In the genomic region with DNA sequence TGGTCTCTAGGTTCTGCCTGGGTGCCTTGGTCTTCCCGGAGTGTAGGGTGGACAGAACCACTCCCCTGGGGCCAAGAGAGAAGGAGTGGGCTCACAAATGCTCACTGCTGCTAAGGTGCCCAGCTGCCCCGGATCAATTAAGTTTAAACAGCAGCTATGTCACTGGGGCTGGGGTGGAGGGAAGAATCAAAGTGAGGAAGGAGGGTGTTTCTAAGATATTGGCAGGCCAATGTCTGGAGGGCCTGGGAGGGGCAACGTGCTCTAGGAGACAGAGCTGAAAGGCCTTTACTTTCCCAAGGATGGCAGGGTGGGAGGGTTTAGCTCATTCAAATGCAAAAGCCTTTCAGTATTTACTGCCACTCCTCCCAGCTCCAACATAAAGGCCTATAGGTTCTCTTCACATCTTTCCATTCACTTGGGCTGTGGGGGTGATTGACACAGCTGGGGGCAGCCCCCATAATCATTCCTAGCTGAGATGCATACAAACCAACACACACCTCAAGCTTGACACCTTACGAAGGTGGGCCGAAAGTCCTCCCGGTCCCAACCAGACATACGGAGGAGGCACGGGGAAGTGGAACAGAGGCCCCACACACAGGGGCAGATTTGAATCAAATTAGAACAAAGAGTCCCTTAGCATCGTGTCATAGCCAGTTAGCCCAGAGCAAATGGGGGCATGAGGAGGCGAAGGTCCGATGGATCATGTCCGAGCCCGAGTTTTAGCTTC, we compare ENCODE assay signal across 16 cellular contexts.
DNase-seq lines count a peak whose midpoint lies in the region; ATAC-seq and TF ChIP-seq lines count a peak whose summit lies in the region.
"Had no signal": no experiment of that assay in that cellular context is flagged by ENCODE, and none has a peak within 500 bp of the region (broad histone marks: within the 10 kb centered on the region; RNA-seq: fewer than 3 reads in every experiment).

No MANE protein-coding gene starts in this region.

- H3K27ac ChIP-seq in hepatocyte (peak overlapping the region; percentile 82), neural progenitor cell (no peak overlapping the region)
- H3K27ac ChIP-seq: A549, thoracic aorta had no signal

- no peak for DNase-seq in activated CD4-positive, alpha-beta T cell treated with anti-CD3 and anti-CD28 coated beads for 36 hours
- DNase-seq in activated CD4-positive, alpha-beta T cell treated with anti-CD3 and anti-CD28 coated beads, Interleukin-2, amount 10 ng/mL, durations not matched to agents 24 days and 14 days: no peak
- DNase-seq in hepatocyte (ENCODE audit: low spot score) (no peak), neural progenitor cell (ENCODE audit: low spot score) (peak; percentile 72), NCI-H510A treated with DMSO at 0.1 percent for 48 hours (lab: John Stamatoyannopoulos, UW) (no peak), NCI-H146 treated with DMSO at 0.1 percent for 48 hours (lab: John Stamatoyannopoulos, UW; ENCODE audit: unreplicated experiment) (no peak)
- DNase-seq: activated CD4-positive, CD25-positive, alpha-beta regulatory T cell; anterior cingulate cortex; cortex of kidney; KG1; NCI-H1105; nephron progenitor cell had no signal

- H3K27me3 ChIP-seq in hepatocyte (no peaks in the 10 kb centered on the region), neural progenitor cell (peaks cover 15% of the 10 kb centered on the region)

- H3K27me3 Mint-ChIP-seq in activated CD4-positive, alpha-beta T cell treated with anti-CD3 and anti-CD28 coated beads for 36 hours: no peaks in the 10 kb centered on the region
- no peaks in the 10 kb centered on the region for H3K27me3 Mint-ChIP-seq in activated CD4-positive, alpha-beta T cell treated with anti-CD3 and anti-CD28 coated beads, Interleukin-2, amount 10 ng/mL, durations not matched to agents 24 days and 14 days
- H3K27me3 Mint-ChIP-seq in IgD-negative memory B cell (no peaks in the 10 kb centered on the region), neural progenitor cell (ENCODE audit: insufficient read depth, low read depth) (peaks cover 6% of the 10 kb centered on the region)

- no peak overlapping the region for H3K4me3 ChIP-seq in hepatocyte
- no peak overlapping the region for H3K4me3 ChIP-seq in neural progenitor cell
- H3K4me3 ChIP-seq: A549, thoracic aorta had no signal

- H3K9me2 ChIP-seq in hepatocyte (replicated peaks; ENCODE audit: insufficient read depth): no peaks in the 10 kb centered on the region

- CTCF ChIA-PET in activated CD4-positive, alpha-beta T cell treated with anti-CD3 and anti-CD28 coated beads for 36 hours (lab: Charles Lee): interaction anchor here (0.6 to 1.9 kb wide), 5 partner anchors 9 to 151 kb away, joined by 3 to 11 read pairs (median 5); no protein-coding TSS in a partner anchor

- no peaks in the 10 kb centered on the region for H3K79me2 ChIP-seq in hepatocyte
- peaks cover 7% of the 10 kb centered on the region for H3K79me2 ChIP-seq in neural progenitor cell (ENCODE audit: low read depth)

- H3K9me3 ChIP-seq in hepatocyte (ENCODE audit: low read depth) (no peaks in the 10 kb centered on the region), neural progenitor cell (ENCODE audit: low read depth) (no peaks in the 10 kb centered on the region)
- H3K9me3 ChIP-seq: A549, thoracic aorta had no signal

- H3K27ac Mint-ChIP-seq in activated CD4-positive, alpha-beta T cell treated with anti-CD3 and anti-CD28 coated beads for 36 hours: peak overlapping the region; percentile 33
- no peak overlapping the region for H3K27ac Mint-ChIP-seq in activated CD4-positive, alpha-beta T cell treated with anti-CD3 and anti-CD28 coated beads, Interleukin-2, amount 10 ng/mL, durations not matched to agents 24 days and 14 days
- H3K27ac Mint-ChIP-seq in IgD-negative memory B cell: peak overlapping the region; percentile 65 to 100 (median 90)
- H3K27ac Mint-ChIP-seq in neural progenitor cell: no peak overlapping the region
- H3K27ac Mint-ChIP-seq: nephron progenitor cell had no signal

- no peaks in the 10 kb centered on the region for H3K36me3 Mint-ChIP-seq in activated CD4-positive, alpha-beta T cell treated with anti-CD3 and anti-CD28 coated beads for 36 hours (ENCODE audit: low read depth)
- H3K36me3 Mint-ChIP-seq in activated CD4-positive, alpha-beta T cell treated with anti-CD3 and anti-CD28 coated beads, Interleukin-2, amount 10 ng/mL, durations not matched to agents 24 days and 14 days (ENCODE audit: low read depth): no peaks in the 10 kb centered on the region
- peaks cover 4% of the 10 kb centered on the region for H3K36me3 Mint-ChIP-seq in IgD-negative memory B cell
- peaks cover 12% of the 10 kb centered on the region for H3K36me3 Mint-ChIP-seq in neural progenitor cell

- ATAC-seq in activated CD4-positive, alpha-beta T cell treated with anti-CD3 and anti-CD28 coated beads for 36 hours: no peak
- no peak for ATAC-seq in GM18861 (IDR thresholded peaks at IDR 0.05; ENCODE audit: unreplicated experiment)
- ATAC-seq: A549 had no signal

- H3K9ac ChIP-seq in neural progenitor cell: no peak overlapping the region

- no peak overlapping the region for H2AFZ ChIP-seq in hepatocyte
- H2AFZ ChIP-seq in neural progenitor cell (replicated peaks): no peak overlapping the region

- H3F3A ChIP-seq in neural progenitor cell (ENCODE audit: low read depth): peaks cover 9% of the 10 kb centered on the region

- intact Hi-C loops in activated CD4-positive, alpha-beta T cell treated with anti-CD3 and anti-CD28 coated beads for 36 hours (cut with DNase I, micrococcal nuclease): no loop called here
- intact Hi-C loops in activated CD4-positive, alpha-beta T cell treated with anti-CD3 and anti-CD28 coated beads, Interleukin-2, amount 10 ng/mL, durations not matched to agents 24 days and 14 days (cut with micrococcal nuclease): no loop called here

- TF ChIP-seq CTCF in hepatocyte (IDR thresholded peaks at IDR 0.05; ENCODE audit: poor library complexity) (no peak), neural progenitor cell (IDR thresholded peaks at IDR 0.05) (no peak)

- peaks cover 46% of the 10 kb centered on the region for H3K4me1 Mint-ChIP-seq in activated CD4-positive, alpha-beta T cell treated with anti-CD3 and anti-CD28 coated beads for 36 hours
- peaks cover 31% of the 10 kb centered on the region for H3K4me1 Mint-ChIP-seq in activated CD4-positive, alpha-beta T cell treated with anti-CD3 and anti-CD28 coated beads, Interleukin-2, amount 10 ng/mL, durations not matched to agents 24 days and 14 days
- H3K4me1 Mint-ChIP-seq in IgD-negative memory B cell (peaks cover 24 to 52% (median 29%) of the 10 kb centered on the region in 3 donors), neural progenitor cell (peaks cover 25% of the 10 kb centered on the region)

- POLR2A ChIA-PET in activated CD4-positive, alpha-beta T cell treated with anti-CD3 and anti-CD28 coated beads for 36 hours (lab: Charles Lee): no interaction called here

- 78% methylated on average over 13 of the region's 13 CpGs for WGBS in hepatocyte (ENCODE audit: low lambda C conversion rate, missing lambda C conversion rate)

- H3K36me3 ChIP-seq in hepatocyte (replicated peaks; ENCODE audit: insufficient read depth, low read depth) (no peaks in the 10 kb centered on the region), neural progenitor cell (no peaks in the 10 kb centered on the region)
- H3K36me3 ChIP-seq: thoracic aorta had no signal

- H3K4me3 Mint-ChIP-seq in activated CD4-positive, alpha-beta T cell treated with anti-CD3 and anti-CD28 coated beads for 36 hours: no peak overlapping the region
- H3K4me3 Mint-ChIP-seq in activated CD4-positive, alpha-beta T cell treated with anti-CD3 and anti-CD28 coated beads, Interleukin-2, amount 10 ng/mL, durations not matched to agents 24 days and 14 days: no peak overlapping the region
- H3K4me3 Mint-ChIP-seq in IgD-negative memory B cell (peak overlapping the region; percentile 16 to 81 (median 65)), neural progenitor cell (no peak overlapping the region)
- H3K4me3 Mint-ChIP-seq: nephron progenitor cell had no signal

- H3K4me1 ChIP-seq in hepatocyte (ENCODE audit: insufficient read depth) (peaks cover 10% of the 10 kb centered on the region), neural progenitor cell (peaks cover 32% of the 10 kb centered on the region)

- H3K4me2 ChIP-seq in hepatocyte (no peak overlapping the region), neural progenitor cell (peak overlapping the region; percentile 50)
- H3K4me2 ChIP-seq: A549 had no signal

- no peaks in the 10 kb centered on the region for H3K9me3 Mint-ChIP-seq in activated CD4-positive, alpha-beta T cell treated with anti-CD3 and anti-CD28 coated beads for 36 hours (ENCODE audit: low read depth)
- no peaks in the 10 kb centered on the region for H3K9me3 Mint-ChIP-seq in activated CD4-positive, alpha-beta T cell treated with anti-CD3 and anti-CD28 coated beads, Interleukin-2, amount 10 ng/mL, durations not matched to agents 24 days and 14 days
- H3K9me3 Mint-ChIP-seq in IgD-negative memory B cell (no peaks in the 10 kb centered on the region), neural progenitor cell (peaks cover 5% of the 10 kb centered on the region)
- H3K9me3 Mint-ChIP-seq: nephron progenitor cell had no signal

- H4K20me1 ChIP-seq in hepatocyte (ENCODE audit: insufficient read depth, poor library complexity, severe bottlenecking) (no peaks in the 10 kb centered on the region), neural progenitor cell (ENCODE audit: low read depth) (peaks cover 15% of the 10 kb centered on the region)

Comparison
In these comparisons a context has a peak if more than half of its experiments do, and no peak if none do; other contexts are left out.
1. H3K27ac Mint-ChIP-seq: peak in activated CD4-positive, alpha-beta T cell treated with anti-CD3 and anti-CD28 coated beads for 36 hours (single experiment) and IgD-negative memory B cell (3 of 3); none in activated CD4-positive, alpha-beta T cell treated with anti-CD3 and anti-CD28 coated beads, Interleukin-2, amount 10 ng/mL, durations not matched to agents 24 days and 14 days (single experiment) and neural progenitor cell (single experiment).
2. H3K4me3 Mint-ChIP-seq: peak in IgD-negative memory B cell (4 of 4); none in activated CD4-positive, alpha-beta T cell treated with anti-CD3 and anti-CD28 coated beads for 36 hours (single experiment), activated CD4-positive, alpha-beta T cell treated with anti-CD3 and anti-CD28 coated beads, Interleukin-2, amount 10 ng/mL, durations not matched to agents 24 days and 14 days (single experiment) and neural progenitor cell (single experiment).